Comparison of ENCODE assay signal across 12 cellular contexts in the genomic region with DNA sequence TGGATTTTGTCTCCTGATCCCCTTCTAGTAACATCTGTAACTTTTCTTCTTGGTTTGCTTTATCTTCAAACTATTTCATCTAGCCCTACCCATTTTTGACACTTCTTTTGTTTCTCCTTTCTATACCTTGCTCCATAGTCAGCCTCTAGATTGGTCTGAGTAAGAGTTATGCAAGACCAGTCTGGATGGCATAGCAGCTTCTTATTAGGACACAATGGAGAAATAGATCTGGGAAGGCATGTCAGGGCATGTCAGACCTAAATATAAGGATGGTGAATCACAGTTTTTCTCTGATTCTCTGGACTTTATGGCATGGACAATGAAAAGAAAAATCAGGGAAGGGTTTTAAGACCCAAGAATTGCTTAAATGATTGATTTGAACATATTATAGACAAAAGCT.
DNase-seq lines count a peak whose midpoint lies in the region; ATAC-seq and TF ChIP-seq lines count a peak whose summit lies in the region.
"Had no signal": no experiment of that assay in that cellular context is flagged by ENCODE, and none has a peak within 500 bp of the region (broad histone marks: within the 10 kb centered on the region; RNA-seq: fewer than 3 reads in every experiment).

No MANE protein-coding gene starts in this region.

- no peak for TF ChIP-seq CTCF in MCF 10A (IDR thresholded peaks at IDR 0.05; ENCODE audit: unreplicated experiment)
- TF ChIP-seq CTCF in breast epithelium (IDR thresholded peaks at IDR 0.05) = no peak
- no peak for TF ChIP-seq CTCF in fibroblast of pulmonary artery (IDR thresholded peaks at IDR 0.05; ENCODE audit: low read length, missing control alignments)
- TF ChIP-seq CTCF in upper lobe of right lung (IDR thresholded peaks at IDR 0.05) = no peak

- peak; percentile 67 for ATAC-seq in upper lobe of right lung
- no peak for ATAC-seq in GM21529 (IDR thresholded peaks at IDR 0.05; ENCODE audit: unreplicated experiment)
- ATAC-seq: T-helper 17 cell had no signal

- intact Hi-C loops in MCF 10A (cut with micrococcal nuclease) = loop anchor here (5.0 kb wide), 1 partner anchor 452 kb away; the partner anchor contains the start of gene RAP2B
- intact Hi-C loops in breast epithelium (cut with DNase I; ENCODE audit: low total_unique reads) = no loop called here
- intact Hi-C loops in upper lobe of right lung (cut with DNase I) = no loop called here
- intact Hi-C loops in activated CD4-positive, alpha-beta T cell treated with anti-CD3 and anti-CD28 coated beads, Interleukin-2, amount 10 ng/mL, durations not matched to agents 24 days and 14 days (cut with micrococcal nuclease) = no loop called here

- no peak overlapping the region for H3K4me3 Mint-ChIP-seq in MCF 10A (ENCODE audit: unreplicated experiment)
- no peak overlapping the region for H3K4me3 Mint-ChIP-seq in activated CD4-positive, alpha-beta T cell treated with anti-CD3 and anti-CD28 coated beads, Interleukin-2, amount 10 ng/mL, durations not matched to agents 24 days and 14 days
- H3K4me3 Mint-ChIP-seq: mesothelial cell of epicardium, T-helper 17 cell had no signal

- CTCF ChIA-PET in MCF 10A (lab: Yijun Ruan, JAX) = no interaction called here

- H3K27ac Mint-ChIP-seq in MCF 10A (ENCODE audit: low read depth, unreplicated experiment) = peak overlapping the region; percentile 94
- no peak overlapping the region for H3K27ac Mint-ChIP-seq in activated CD4-positive, alpha-beta T cell treated with anti-CD3 and anti-CD28 coated beads, Interleukin-2, amount 10 ng/mL, durations not matched to agents 24 days and 14 days
- H3K27ac Mint-ChIP-seq: mesothelial cell of epicardium, T-helper 17 cell had no signal

- H3K4me1 ChIP-seq in breast epithelium (no peaks in the 10 kb centered on the region), upper lobe of right lung (no peaks in the 10 kb centered on the region)
- H3K4me1 ChIP-seq: ascending aorta had no signal

- H3K27me3 ChIP-seq in breast epithelium (no peaks in the 10 kb centered on the region), upper lobe of right lung (no peaks in the 10 kb centered on the region)
- H3K27me3 ChIP-seq: ascending aorta had no signal

- no peaks in the 10 kb centered on the region for H3K27me3 Mint-ChIP-seq in MCF 10A (ENCODE audit: insufficient read depth, unreplicated experiment)
- H3K27me3 Mint-ChIP-seq in activated CD4-positive, alpha-beta T cell treated with anti-CD3 and anti-CD28 coated beads, Interleukin-2, amount 10 ng/mL, durations not matched to agents 24 days and 14 days = no peaks in the 10 kb centered on the region
- H3K27me3 Mint-ChIP-seq: T-helper 17 cell had no signal

- H3K36me3 ChIP-seq in breast epithelium (no peaks in the 10 kb centered on the region), upper lobe of right lung (no peaks in the 10 kb centered on the region)
- H3K36me3 ChIP-seq: ascending aorta had no signal

- H3K27ac ChIP-seq in breast epithelium (no peak overlapping the region), upper lobe of right lung (no peak overlapping the region)
- H3K27ac ChIP-seq: ascending aorta had no signal

- H3K4me3 ChIP-seq in breast epithelium = no peak overlapping the region
- H3K4me3 ChIP-seq in fibroblast of pulmonary artery (replicated peaks; ENCODE audit: low read depth, low read length) = no peak overlapping the region
- no peak overlapping the region for H3K4me3 ChIP-seq in upper lobe of right lung
- H3K4me3 ChIP-seq: ascending aorta had no signal

- no peaks in the 10 kb centered on the region for H3K9me3 ChIP-seq in breast epithelium
- H3K9me3 ChIP-seq in upper lobe of right lung = no peaks in the 10 kb centered on the region
- H3K9me3 ChIP-seq: ascending aorta had no signal

- DNase-seq in MCF 10A (ENCODE audit: unreplicated experiment) = peak; percentile 96
- no peak for DNase-seq in breast epithelium (ENCODE audit: low spot score in 2 of 2)
- peak; percentile 91 for DNase-seq in SIG-M5 treated with dmso at 0.1 percent for 504 hours (lab: John Stamatoyannopoulos, UW; ENCODE audit: unreplicated experiment)
- peak; percentile 92 for DNase-seq in fibroblast of pulmonary artery (ENCODE audit: low read depth)
- DNase-seq in upper lobe of right lung = no peak
- no peak for DNase-seq in activated CD4-positive, alpha-beta T cell treated with anti-CD3 and anti-CD28 coated beads, Interleukin-2, amount 10 ng/mL, durations not matched to agents 24 days and 14 days
- DNase-seq in SW 1271 (lab: John Stamatoyannopoulos, UW) = no peak
- DNase-seq: NCI-H510A treated with DMSO at 0.1 percent for 48 hours, T-helper 17 cell had no signal

- peaks cover 15% of the 10 kb centered on the region for H3K4me1 Mint-ChIP-seq in MCF 10A (ENCODE audit: insufficient read depth, unreplicated experiment)
- no peaks in the 10 kb centered on the region for H3K4me1 Mint-ChIP-seq in activated CD4-positive, alpha-beta T cell treated with anti-CD3 and anti-CD28 coated beads, Interleukin-2, amount 10 ng/mL, durations not matched to agents 24 days and 14 days
- H3K4me1 Mint-ChIP-seq: T-helper 17 cell had no signal

- no peak for TF ChIP-seq POLR2A in breast epithelium (IDR thresholded peaks at IDR 0.05)

- BruUV-seq in MCF 10A (replicated peaks; lab: Mats Ljungman, UMichigan) = no TSS peak

- POLR2A ChIA-PET in MCF 10A (lab: Yijun Ruan, JAX) = interaction anchor here (0.7 to 3.2 kb wide), 14 partner anchors 9 to 575 kb away, joined by 3 to 29 read pairs (median 4); partner anchors contain the start of gene RAP2B

- H3K9me3 Mint-ChIP-seq in MCF 10A (ENCODE audit: unreplicated experiment) = peaks cover 7% of the 10 kb centered on the region
- H3K9me3 Mint-ChIP-seq in activated CD4-positive, alpha-beta T cell treated with anti-CD3 and anti-CD28 coated beads, Interleukin-2, amount 10 ng/mL, durations not matched to agents 24 days and 14 days = no peaks in the 10 kb centered on the region
- H3K9me3 Mint-ChIP-seq: mesothelial cell of epicardium had no signal

- H3K36me3 Mint-ChIP-seq in MCF 10A (ENCODE audit: insufficient read depth, unreplicated experiment) = no peaks in the 10 kb centered on the region
- no peaks in the 10 kb centered on the region for H3K36me3 Mint-ChIP-seq in activated CD4-positive, alpha-beta T cell treated with anti-CD3 and anti-CD28 coated beads, Interleukin-2, amount 10 ng/mL, durations not matched to agents 24 days and 14 days (ENCODE audit: low read depth)
- H3K36me3 Mint-ChIP-seq: mesothelial cell of epicardium had no signal

Comparison
In these comparisons a context has a peak if more than half of its experiments do, and no peak if none do; other contexts are left out.
1. DNase-seq: peak in MCF 10A (single experiment), SIG-M5 treated with dmso at 0.1 percent for 504 hours (single experiment) and fibroblast of pulmonary artery (single experiment); none in breast epithelium (0 of 2), upper lobe of right lung (single experiment), activated CD4-positive, alpha-beta T cell treated with anti-CD3 and anti-CD28 coated beads, Interleukin-2, amount 10 ng/mL, durations not matched to agents 24 days and 14 days (single experiment) and SW 1271 (0 of 2).